Comparison of ENCODE assay signal across 1 cellular context in genomic region chr12:51172515-51173431, GRCh38.
TF ChIP-seq lines count a peak whose summit lies in the region.

TFCP2 (minus strand) TSS chr12:51173135; CDS start chr12:51172422, 713 bp downstream.

TF ChIP-seq in HepG2, 621 proteins besides CTCF, POLR2A, EP300 and RAD21 (continued from another document and continues in another):
- no peak; the same call in 1 of the 2 replicates for TF ChIP-seq ZNF784 (CRISPR knock-in tag; IDR thresholded peaks at IDR 0.05; ENCODE audit: borderline replicate concordance)
- peak; percentile 100 for TF ChIP-seq ZHX1 (CRISPR knock-in tag; IDR thresholded peaks at IDR 0.05; ENCODE audit: low read depth)
- TF ChIP-seq ZNF546 (CRISPR knock-in tag; conservative IDR thresholded peaks at IDR 0.05) = peak; percentile 93
- peak; percentile 67 for TF ChIP-seq ELF1 (CRISPR knock-in tag; IDR thresholded peaks at IDR 0.05)
- TF ChIP-seq KDM5B (CRISPR knock-in tag; IDR thresholded peaks at IDR 0.05; ENCODE audit: borderline replicate concordance) = peak; percentile 87
- TF ChIP-seq ZNF574 (CRISPR knock-in tag; IDR thresholded peaks at IDR 0.05) = peak; percentile 46
- no peak for TF ChIP-seq ETS1 (CRISPR knock-in tag; IDR thresholded peaks at IDR 0.05)
- TF ChIP-seq RFX1 (IDR thresholded peaks at IDR 0.05) = no peak
- no peak for TF ChIP-seq CREBL2 (CRISPR knock-in tag; IDR thresholded peaks at IDR 0.05; ENCODE audit: borderline replicate concordance)
- no peak for TF ChIP-seq HCFC1 (IDR thresholded peaks at IDR 0.05; ENCODE audit: low read depth, low read length)
- TF ChIP-seq NR1H2 (CRISPR knock-in tag; IDR thresholded peaks at IDR 0.05; ENCODE audit: borderline replicate concordance, low read depth) = no peak
- TF ChIP-seq HES4 (CRISPR knock-in tag; IDR thresholded peaks at IDR 0.05; ENCODE audit: borderline replicate concordance) = peak; percentile 69
- TF ChIP-seq CSRNP1 (CRISPR knock-in tag; IDR thresholded peaks at IDR 0.05) = no peak; the same call in 1 of the 2 replicates
- no peak for TF ChIP-seq ATAD3A (CRISPR knock-in tag; IDR thresholded peaks at IDR 0.05)
- TF ChIP-seq FOSL1 (CRISPR knock-in tag; IDR thresholded peaks at IDR 0.05; ENCODE audit: borderline replicate concordance) = no peak
- TF ChIP-seq MTF1 (CRISPR knock-in tag; IDR thresholded peaks at IDR 0.05) = no peak
- peak; percentile 98 for TF ChIP-seq ZHX2 (IDR thresholded peaks at IDR 0.05; ENCODE audit: low read depth)
- no peak for TF ChIP-seq ZHX2 (CRISPR knock-in tag; IDR thresholded peaks at IDR 0.05; ENCODE audit: borderline replicate concordance)
- no peak; the same call in 1 of the 2 replicates for TF ChIP-seq AHR (CRISPR knock-in tag; IDR thresholded peaks at IDR 0.05)
- TF ChIP-seq CREB1 (IDR thresholded peaks at IDR 0.05) = peak; percentile 100
- TF ChIP-seq CREB1 (CRISPR knock-in tag; IDR thresholded peaks at IDR 0.05) = peak; percentile 98
- TF ChIP-seq HHEX (CRISPR knock-in tag; IDR thresholded peaks at IDR 0.05) = 0 out of 2 replicates have a peak, but pooled peaks have one; percentile 10
- TF ChIP-seq ZFX (CRISPR knock-in tag; IDR thresholded peaks at IDR 0.05; ENCODE audit: low read depth) = peak; percentile 96
- TF ChIP-seq ZMYM4 (CRISPR knock-in tag; IDR thresholded peaks at IDR 0.05) = peak; percentile 88
- TF ChIP-seq DMTF1 (CRISPR knock-in tag; IDR thresholded peaks at IDR 0.05) = no peak
- TF ChIP-seq PATZ1 (CRISPR knock-in tag; IDR thresholded peaks at IDR 0.05) = peak; percentile 85
- 0 out of 2 replicates have a peak, but pooled peaks have one; percentile 42 for TF ChIP-seq TP53 (CRISPR knock-in tag; conservative IDR thresholded peaks at IDR 0.05)
- TF ChIP-seq PAWR (CRISPR knock-in tag; IDR thresholded peaks at IDR 0.05; ENCODE audit: borderline replicate concordance) = 0 out of 2 replicates have a peak, but pooled peaks have one; percentile 36
- no peak for TF ChIP-seq ZBTB14 (CRISPR knock-in tag; IDR thresholded peaks at IDR 0.05)
- TF ChIP-seq ZNF569 (CRISPR knock-in tag; IDR thresholded peaks at IDR 0.05; ENCODE audit: borderline replicate concordance) = peak; percentile 96; the same call in 1 of the 2 replicates
- no peak for TF ChIP-seq PAF1 (CRISPR knock-in tag; IDR thresholded peaks at IDR 0.05)
- TF ChIP-seq TCF7L2 (IDR thresholded peaks at IDR 0.05; ENCODE audit: low read depth, low read length) = no peak
- peak; percentile 50; the same call in 1 of the 2 replicates for TF ChIP-seq GTF2F1 (IDR thresholded peaks at IDR 0.05; ENCODE audit: low read length)
- no peak; the same call in 1 of the 2 replicates for TF ChIP-seq ARNTL (CRISPR knock-in tag; IDR thresholded peaks at IDR 0.05)
- no peak for TF ChIP-seq SUZ12 (IDR thresholded peaks at IDR 0.05; ENCODE audit: low read depth, low read length)
